1 cellular context compared by ENCODE assay signal in the genomic region with DNA sequence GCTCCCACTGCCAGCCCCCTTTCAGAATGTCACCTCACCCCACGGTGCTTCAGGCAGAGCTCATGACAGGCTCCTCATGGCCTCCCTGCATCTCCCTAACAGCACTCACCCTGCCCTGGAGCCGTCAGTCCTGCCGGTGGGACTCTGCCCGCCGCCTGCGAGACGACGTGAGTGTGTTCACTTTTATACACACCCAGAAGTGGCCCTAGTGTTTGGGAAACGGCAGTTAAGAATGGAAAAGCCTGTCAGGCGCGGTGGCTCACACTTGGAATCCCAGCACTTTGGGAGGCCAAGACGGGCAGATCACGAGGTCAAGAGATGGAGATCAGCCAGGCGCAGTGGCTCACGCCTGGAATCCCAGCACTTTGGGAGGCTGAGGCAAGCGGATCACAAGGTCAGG.
TF ChIP-seq lines count a peak whose summit lies in the region.

No MANE protein-coding gene starts in this region.

TF ChIP-seq in HepG2, 621 proteins besides CTCF, POLR2A, EP300 and RAD21:
- peak; percentile 57 for TF ChIP-seq AGO2 (optimal IDR thresholded peaks at IDR 0.05; ENCODE audit: low read depth, low read length)
- TF ChIP-seq XRCC5 (optimal IDR thresholded peaks at IDR 0.05; ENCODE audit: low read length) = no peak
- TF ChIP-seq MEIS2 (CRISPR knock-in tag; IDR thresholded peaks at IDR 0.05) = no peak
- TF ChIP-seq, protein P1, sequence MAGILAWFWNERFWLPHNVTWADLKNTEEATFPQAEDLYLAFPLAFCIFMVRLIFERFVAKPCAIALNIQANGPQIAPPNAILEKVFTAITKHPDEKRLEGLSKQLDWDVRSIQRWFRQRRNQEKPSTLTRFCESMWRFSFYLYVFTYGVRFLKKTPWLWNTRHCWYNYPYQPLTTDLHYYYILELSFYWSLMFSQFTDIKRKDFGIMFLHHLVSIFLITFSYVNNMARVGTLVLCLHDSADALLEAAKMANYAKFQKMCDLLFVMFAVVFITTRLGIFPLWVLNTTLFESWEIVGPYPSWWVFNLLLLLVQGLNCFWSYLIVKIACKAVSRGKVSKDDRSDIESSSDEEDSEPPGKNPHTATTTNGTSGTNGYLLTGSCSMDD (CRISPR knock-in tag; IDR thresholded peaks at IDR 0.05) = no peak
- TF ChIP-seq, protein P2, sequence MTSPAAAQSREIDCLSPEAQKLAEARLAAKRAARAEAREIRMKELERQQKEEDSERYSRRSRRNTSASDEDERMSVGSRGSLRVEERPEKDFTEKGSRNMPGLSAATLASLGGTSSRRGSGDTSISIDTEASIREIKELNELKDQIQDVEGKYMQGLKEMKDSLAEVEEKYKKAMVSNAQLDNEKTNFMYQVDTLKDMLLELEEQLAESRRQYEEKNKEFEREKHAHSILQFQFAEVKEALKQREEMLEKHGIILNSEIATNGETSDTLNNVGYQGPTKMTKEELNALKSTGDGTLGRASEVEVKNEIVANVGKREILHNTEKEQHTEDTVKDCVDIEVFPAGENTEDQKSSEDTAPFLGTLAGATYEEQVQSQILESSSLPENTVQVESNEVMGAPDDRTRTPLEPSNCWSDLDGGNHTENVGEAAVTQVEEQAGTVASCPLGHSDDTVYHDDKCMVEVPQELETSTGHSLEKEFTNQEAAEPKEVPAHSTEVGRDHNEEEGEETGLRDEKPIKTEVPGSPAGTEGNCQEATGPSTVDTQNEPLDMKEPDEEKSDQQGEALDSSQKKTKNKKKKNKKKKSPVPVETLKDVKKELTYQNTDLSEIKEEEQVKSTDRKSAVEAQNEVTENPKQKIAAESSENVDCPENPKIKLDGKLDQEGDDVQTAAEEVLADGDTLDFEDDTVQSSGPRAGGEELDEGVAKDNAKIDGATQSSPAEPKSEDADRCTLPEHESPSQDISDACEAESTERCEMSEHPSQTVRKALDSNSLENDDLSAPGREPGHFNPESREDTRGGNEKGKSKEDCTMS (CRISPR knock-in tag; conservative IDR thresholded peaks at IDR 0.05) = no peak
- TF ChIP-seq ZNF776 (CRISPR knock-in tag; IDR thresholded peaks at IDR 0.05) = no peak
- TF ChIP-seq ZNF232 (CRISPR knock-in tag; IDR thresholded peaks at IDR 0.05; ENCODE audit: borderline replicate concordance) = no peak
- TF ChIP-seq ZNF382 (CRISPR knock-in tag; IDR thresholded peaks at IDR 0.05; ENCODE audit: borderline replicate concordance) = no peak
